Comparison of ENCODE assay signal across 15 cellular contexts in the genomic region with DNA sequence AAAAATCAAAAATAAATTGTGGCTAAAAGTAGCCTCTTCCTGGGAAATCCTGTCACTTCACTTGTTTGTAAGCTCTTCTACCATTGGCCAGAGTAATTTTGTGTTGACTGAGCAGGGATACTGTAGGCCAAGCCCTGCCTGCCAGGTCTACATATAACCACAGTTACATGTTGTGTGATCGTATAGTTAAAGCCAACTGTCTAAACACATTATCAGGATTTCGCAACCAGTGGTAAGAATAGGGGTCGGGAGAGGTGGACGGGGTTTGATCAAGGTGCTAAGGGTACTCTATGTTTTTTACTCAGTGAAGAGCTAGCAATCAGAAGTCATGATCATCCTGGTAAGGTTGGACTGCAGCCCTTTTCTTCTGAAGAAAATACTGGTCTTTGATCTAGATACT. TPM values are rescaled to one million over a fixed set of nuclear protein-coding genes. Genes with fewer than 3 reads are reported as not detected.
DNase-seq lines count a peak whose midpoint lies in the region; ATAC-seq, FAIRE-seq and TF ChIP-seq lines count a peak whose summit lies in the region.
"Had no signal": no experiment of that assay in that cellular context is flagged by ENCODE, and none has a peak within 500 bp of the region (broad histone marks: within the 10 kb centered on the region; RNA-seq: fewer than 3 reads in every experiment).

No MANE protein-coding gene starts in this region.

- H2AFZ ChIP-seq in OCI-LY3 (ENCODE audit: low read depth, low read length) (no peak overlapping the region), GM12878 (ENCODE audit: control insufficient read depth, low read depth, low read length) (no peak overlapping the region; the same call in 1 of the 2 replicates), osteoblast (ENCODE audit: low read length) (no peak overlapping the region), mammary epithelial cell (ENCODE audit: low read depth, low read length) (no peak overlapping the region)

- DNase-seq in activated CD8-positive, alpha-beta memory T cell treated with anti-CD3 and anti-CD28 coated beads for 24 hours = peak; percentile 40
- DNase-seq in activated CD8-positive, alpha-beta memory T cell treated with anti-CD3 and anti-CD28 coated beads, Interleukin-2, amount 50 U/mL, for 4 hours = no peak
- no peak for DNase-seq in GM12878 (ENCODE audit: low read depth, low spot score)
- peak; percentile 72 for DNase-seq in osteoblast (ENCODE audit: insufficient read length, low spot score, missing footprints)
- DNase-seq in foreskin keratinocyte = no peak
- no peak for DNase-seq in mammary epithelial cell
- DNase-seq: activated CD4-positive, CD25-positive, alpha-beta regulatory T cell treated with anti-CD3 and anti-CD28 coated beads, Interleukin-2, amount 50 U/mL, for 72 hours; effector CD8-positive, alpha-beta T cell; foreskin melanocyte; NCI-H1417 treated with DMSO at 0.1 percent for 48 hours; stomach had no signal

- H3K4me2 ChIP-seq in OCI-LY3 (ENCODE audit: low read length) (peak overlapping the region; percentile 99), GM12878 (ENCODE audit: control insufficient read depth, insufficient read depth) (peak overlapping the region; percentile 91), osteoblast (ENCODE audit: insufficient read depth, low read length) (no peak overlapping the region), mammary epithelial cell (ENCODE audit: insufficient read depth, low read depth, low read length) (no peak overlapping the region)

- CTCF ChIA-PET in GM12878 (lab: Yijun Ruan, JAX) (interaction anchor here (0.6 to 3.0 kb wide), 5 partner anchors 9 to 232 kb away, joined by 3 to 14 read pairs (median 4); a partner anchor contains a TSS), mammary epithelial cell (lab: Charles Lee; ENCODE audit: low non-redundant PET) (no interaction called here)

- 54% methylated on average over 4 of the region's 4 CpGs for WGBS in GM12878 (ENCODE audit: insufficient coverage, insufficient replicate concordance, low lambda C conversion rate, missing lambda C conversion rate)
- 87% methylated on average over 4 of the region's 4 CpGs for WGBS in mammary epithelial cell (ENCODE audit: low coverage, missing lambda C conversion rate)

- SMC1A ChIA-PET in GM12878 (lab: Charles Lee; ENCODE audit: uncharacterized antibody, unreplicated experiment) = interaction anchor here (0.9 to 4.3 kb wide), 9 partner anchors 10 to 130 kb away, joined by 3 to 32 read pairs (median 6); a partner anchor contains a TSS

- H3K4me3 ChIP-seq in OCI-LY3 (ENCODE audit: low read length) (peak overlapping the region; percentile 76), GM12878 (peak overlapping the region; percentile 58; the same call in 1 of the 2 replicates), osteoblast (ENCODE audit: insufficient read depth, low read length) (no peak overlapping the region), mammary epithelial cell (replicated peaks in 1 of 3; ENCODE audit: insufficient read depth in 1 of 3, low read depth in 2 of 3, low read length in 3 of 3) (no peak overlapping the region)
- H3K4me3 ChIP-seq: stomach had no signal

- no peak for FAIRE-seq in GM12878 (lab: Jason Lieb, UNC)
- FAIRE-seq: bronchial epithelial cell, RCC 7860 had no signal

- no TSS peak for BruUV-seq in GM12878 (replicated peaks; lab: Mats Ljungman, UMichigan)
- no TSS peak for BruUV-seq in mammary epithelial cell (replicated peaks; lab: Mats Ljungman, UMichigan)

- dilution Hi-C loops in mammary epithelial cell (cut with HindIII; ENCODE audit: low sequenced_read_pairs) = no loop called here

- H3K9ac ChIP-seq in OCI-LY3 (ENCODE audit: low read length) (peak overlapping the region; percentile 89), GM12878 (ENCODE audit: control insufficient read depth, insufficient read depth, low read length) (no peak overlapping the region), mammary epithelial cell (ENCODE audit: insufficient read depth, low read length) (no peak overlapping the region)

- peak overlapping the region; percentile 99 for H3K27ac ChIP-seq in OCI-LY3 (ENCODE audit: low read length)
- H3K27ac ChIP-seq in GM12878 (ENCODE audit: control insufficient read depth, insufficient read depth) = peak overlapping the region; percentile 83
- peak overlapping the region; percentile 37 for H3K27ac ChIP-seq in osteoblast (ENCODE audit: low read depth, low read length)
- H3K27ac ChIP-seq in foreskin keratinocyte = no peak overlapping the region
- H3K27ac ChIP-seq in mammary epithelial cell (ENCODE audit: insufficient read depth, low read depth, low read length) = no peak overlapping the region

- H3K36me3 ChIP-seq in OCI-LY3 (replicated peaks; ENCODE audit: low read depth, low read length) = peaks cover 50% of the 10 kb centered on the region
- H3K36me3 ChIP-seq in GM12878 (ENCODE audit: control insufficient read depth in 2 of 2, insufficient read depth in 2 of 2, low read length in 1 of 2) = peaks cover 1 to 30% of the 10 kb centered on the region in 2 experiments
- H3K36me3 ChIP-seq in osteoblast (ENCODE audit: insufficient read depth, low read length) = peaks cover 59% of the 10 kb centered on the region
- peaks cover 14% of the 10 kb centered on the region for H3K36me3 ChIP-seq in mammary epithelial cell (ENCODE audit: insufficient read depth, low read length)

- POLR2A ChIA-PET in GM12878 (lab: Charles Lee) = interaction anchor here (0.8 to 5.1 kb wide), 5 partner anchors 10 to 67 kb away, joined by 3 to 40 read pairs (median 10); a partner anchor contains a TSS

- TF ChIP-seq RAD21 in GM12878 (IDR thresholded peaks at IDR 0.05; ENCODE audit: insufficient read depth, low read depth, low read length) = no peak

- in situ Hi-C loops in GM12878 (cut with MboI) (no loop called here), mammary epithelial cell (cut with MboI; ENCODE audit: low sequenced_read_pairs in 2 of 2) (no loop called here)

- peaks cover 74% of the 10 kb centered on the region for H3K4me1 ChIP-seq in OCI-LY3 (ENCODE audit: low read length)
- H3K4me1 ChIP-seq in GM12878 (ENCODE audit: control insufficient read depth, insufficient read depth, low read length) = peaks cover 40% of the 10 kb centered on the region
- H3K4me1 ChIP-seq in osteoblast (ENCODE audit: insufficient read depth, low read length) = peaks cover 10% of the 10 kb centered on the region
- no peaks in the 10 kb centered on the region for H3K4me1 ChIP-seq in foreskin keratinocyte
- H3K4me1 ChIP-seq in mammary epithelial cell (ENCODE audit: insufficient read depth, low read length) = no peaks in the 10 kb centered on the region

- RAD21 ChIA-PET in GM12878 (lab: Charles Lee; ENCODE audit: unreplicated experiment) = interaction anchor here (1.7 to 3.2 kb wide), 4 partner anchors 8 to 18 kb away, joined by 7 to 31 read pairs (median 10); a partner anchor contains a TSS

- peaks cover 4% of the 10 kb centered on the region; the same call in 1 of the 2 replicates for H3K9me3 ChIP-seq in OCI-LY3 (ENCODE audit: insufficient read depth, low read length)
- H3K9me3 ChIP-seq in GM12878 (replicated peaks; ENCODE audit: control insufficient read depth, insufficient read depth, low read length) = no peaks in the 10 kb centered on the region
- H3K9me3 ChIP-seq in osteoblast (ENCODE audit: low read depth, low read length) = no peaks in the 10 kb centered on the region
- no peaks in the 10 kb centered on the region for H3K9me3 ChIP-seq in mammary epithelial cell (replicated peaks; ENCODE audit: insufficient read depth, low read length)
- H3K9me3 ChIP-seq: stomach had no signal

- intact Hi-C loops in GM12878 (cut with micrococcal nuclease; ENCODE audit: unreplicated experiment) = no loop called here
- intact Hi-C loops in mammary epithelial cell (cut with micrococcal nuclease) = no loop called here

- H3K27me3 ChIP-seq in OCI-LY3 (ENCODE audit: low read depth, low read length) (no peaks in the 10 kb centered on the region), GM12878 (replicated peaks in 1 of 2; ENCODE audit: control insufficient read depth in 2 of 2, insufficient read depth in 2 of 2, low read length in 1 of 2) (no peaks in the 10 kb centered on the region), osteoblast (ENCODE audit: insufficient read depth, low read length) (no peaks in the 10 kb centered on the region), foreskin keratinocyte (no peaks in the 10 kb centered on the region), mammary epithelial cell (ENCODE audit: insufficient read depth, low read length) (no peaks in the 10 kb centered on the region)
- H3K27me3 ChIP-seq: stomach had no signal

- TF ChIP-seq POLR2A in GM12878 (IDR thresholded peaks at IDR 0.05; ENCODE audit: low read depth, low read length) = no peak

- TF ChIP-seq EP300 in GM12878 (IDR thresholded peaks at IDR 0.05; ENCODE audit: borderline replicate concordance in 1 of 2, control insufficient read depth in 1 of 2, low read depth in 2 of 2, low read length in 2 of 2) = no peak

- no peak for ATAC-seq in GM12878
- no peak for ATAC-seq in HG03457 (IDR thresholded peaks at IDR 0.05; ENCODE audit: unreplicated experiment)
- ATAC-seq in foreskin keratinocyte = no peak

- peaks cover 66% of the 10 kb centered on the region for H3K79me2 ChIP-seq in OCI-LY3 (ENCODE audit: low read length)
- H3K79me2 ChIP-seq in GM12878 (ENCODE audit: control insufficient read depth, insufficient read depth, low read length) = peaks cover 35% of the 10 kb centered on the region
- H3K79me2 ChIP-seq in osteoblast (ENCODE audit: insufficient read depth, low read length) = peaks cover 67% of the 10 kb centered on the region
- H3K79me2 ChIP-seq in mammary epithelial cell (ENCODE audit: insufficient read depth, low read length) = peaks cover 48% of the 10 kb centered on the region

- H4K20me1 ChIP-seq in OCI-LY3 (ENCODE audit: insufficient read depth, low read length) = no peaks in the 10 kb centered on the region
- H4K20me1 ChIP-seq in GM12878 (ENCODE audit: control insufficient read depth, insufficient read depth) = no peaks in the 10 kb centered on the region
- H4K20me1 ChIP-seq in osteoblast (ENCODE audit: insufficient read depth, low read length) = peaks cover 7% of the 10 kb centered on the region
- H4K20me1 ChIP-seq in mammary epithelial cell (ENCODE audit: insufficient read depth, low read length) = no peaks in the 10 kb centered on the region

- no peak for TF ChIP-seq CTCF in OCI-LY3 (IDR thresholded peaks at IDR 0.05; ENCODE audit: low read depth, low read length)
- no peak for TF ChIP-seq CTCF in GM12878 (IDR thresholded peaks at IDR 0.05 in 2 of 3, conservative IDR thresholded peaks at IDR 0.05 in 1 of 3; ENCODE audit: control insufficient read depth in 2 of 3, extremely low read depth in 1 of 3, insufficient read depth in 1 of 3, low read depth in 3 of 3, low read length in 3 of 3)
- TF ChIP-seq CTCF in osteoblast (IDR thresholded peaks at IDR 0.05; ENCODE audit: extremely low read depth, low read depth, low read length) = no peak
- no peak for TF ChIP-seq CTCF in foreskin keratinocyte (conservative IDR thresholded peaks at IDR 0.05)
- no peak for TF ChIP-seq CTCF in mammary epithelial cell (conservative IDR thresholded peaks at IDR 0.05 in 1 of 2, IDR thresholded peaks at IDR 0.05 in 1 of 2; ENCODE audit: extremely low read depth in 1 of 2, insufficient read depth in 1 of 2, low read depth in 1 of 2, low read length in 2 of 2)

RNA-seq across cellular contexts. Expression of a gene that starts 13.4 kb away (rescaled TPM):
- total RNA-seq in GM12878 (2013; cell fraction: nucleolus; rRNA removed) = 186 and 192 TPM in 2 replicates
- total RNA-seq in GM12878 (2014; rRNA removed) (90.1 and 93.4 TPM in 2 replicates), GM12878 (2014; rRNA removed; fragmentation: Illumina TruSeq; extraction: Trizol) (76.9 and 85.2 TPM in 2 replicates), GM12878 (2021) (78.8 and 81.4 TPM in 2 replicates), osteoblast (94.1 and 113 TPM in 2 replicates), foreskin keratinocyte (76.2 and 76.5 TPM in 2 replicates), mammary epithelial cell (100 to 1,000 TPM in 1 of 2 donors, 10 to 100 TPM in 1; 51.0 to 160 TPM)
- 44.8 TPM for polyA plus RNA-seq in GM12878 (2011; ENCODE audit: low read depth)
- polyA plus RNA-seq in GM12878 (2011; rRNA removed) (82.8 and 110 TPM in 2 replicates), GM12878 (2014; fragmentation: Illumina TruSeq; extraction: Trizol) (76.2 and 106 TPM in 2 replicates), GM12878 (2014; fragmentation: Nextera tagmentation; extraction: Ambion mirVana) (10 to 100 TPM; 10.2 to 18.2 TPM), GM12878 (2014; rRNA removed) (75.2 and 89.1 TPM in 2 replicates), GM12878 (2016; fragmentation: Nextera tagmentation; extraction: Ambion mirVana) (10 to 100 TPM; 38.5 to 40.3 TPM), foreskin keratinocyte (23.2 and 29.2 TPM in 2 replicates), mammary epithelial cell (48.4 TPM)
- 76.6 and 102 TPM in 2 replicates for polyA plus RNA-seq in GM12878 (2011; cell fraction: cytosol; rRNA removed)
- polyA plus RNA-seq in GM12878 (2011; cell fraction: nucleus; rRNA removed) = 147 and 169 TPM in 2 replicates
- polyA plus RNA-seq in GM12878 (2012) = 53.4 and 59.4 TPM in 2 replicates
- 65.0 and 97.9 TPM in 2 replicates for polyA minus RNA-seq in GM12878 (2011; rRNA and poly(A)+ RNA removed)
- 22.2 and 25.9 TPM in 2 replicates for polyA minus RNA-seq in GM12878 (2011; cell fraction: cytosol; rRNA and poly(A)+ RNA removed)
- 35.7 and 47.7 TPM in 2 replicates for polyA minus RNA-seq in GM12878 (2011; cell fraction: nucleus; rRNA and poly(A)+ RNA removed)
- polyA minus RNA-seq in mammary epithelial cell = 46.7 TPM

RNA-seq across cellular contexts. Expression of a gene that starts 16.5 kb away (rescaled TPM):
- total RNA-seq in GM12878 (2013; cell fraction: nucleolus; rRNA removed) = 220 and 223 TPM in 2 replicates
- total RNA-seq in GM12878 (2014; rRNA removed) (34.0 and 34.3 TPM in 2 replicates), GM12878 (2014; rRNA removed; fragmentation: Illumina TruSeq; extraction: Trizol) (43.7 and 44.3 TPM in 2 replicates), GM12878 (2021) (44.1 and 45.5 TPM in 2 replicates), osteoblast (43.4 and 45.4 TPM in 2 replicates), foreskin keratinocyte (28.7 and 33.1 TPM in 2 replicates), mammary epithelial cell (10 to 100 TPM; 26.8 to 30.8 TPM)
- polyA plus RNA-seq in GM12878 (2011; ENCODE audit: low read depth) = 24.2 TPM
- polyA plus RNA-seq in GM12878 (2011; rRNA removed) (44.1 and 47.7 TPM in 2 replicates), GM12878 (2014; fragmentation: Illumina TruSeq; extraction: Trizol) (47.3 and 55.8 TPM in 2 replicates), GM12878 (2014; fragmentation: Nextera tagmentation; extraction: Ambion mirVana) (1 to 10 TPM; 9.1 to 9.4 TPM), GM12878 (2014; rRNA removed) (42.0 and 43.3 TPM in 2 replicates), GM12878 (2016; fragmentation: Nextera tagmentation; extraction: Ambion mirVana) (10 to 100 TPM; 49.9 TPM), foreskin keratinocyte (9.4 and 9.5 TPM in 2 replicates), mammary epithelial cell (16.0 TPM)
- 34.4 and 36.4 TPM in 2 replicates for polyA plus RNA-seq in GM12878 (2011; cell fraction: cytosol; rRNA removed)
- 77.9 TPM in 2 replicates for polyA plus RNA-seq in GM12878 (2011; cell fraction: nucleus; rRNA removed)
- 28.0 and 33.4 TPM in 2 replicates for polyA plus RNA-seq in GM12878 (2012)
- 71.2 and 81.6 TPM in 2 replicates for polyA minus RNA-seq in GM12878 (2011; rRNA and poly(A)+ RNA removed)
- 11.9 and 25.9 TPM in 2 replicates for polyA minus RNA-seq in GM12878 (2011; cell fraction: cytosol; rRNA and poly(A)+ RNA removed)
- 57.8 and 95.2 TPM in 2 replicates for polyA minus RNA-seq in GM12878 (2011; cell fraction: nucleus; rRNA and poly(A)+ RNA removed)
- 39.9 TPM for polyA minus RNA-seq in mammary epithelial cell

RNA-seq across cellular contexts. Expression of a gene that starts 35.7 kb away (rescaled TPM):
- total RNA-seq in GM12878 (2013; cell fraction: nucleolus; rRNA removed) = 26.2 TPM in 2 replicates
- total RNA-seq in GM12878 (2014; rRNA removed) (10.1 and 12.2 TPM in 2 replicates), GM12878 (2014; rRNA removed; fragmentation: Illumina TruSeq; extraction: Trizol) (7.9 and 9.1 TPM in 2 replicates), GM12878 (2021) (9.3 and 11.1 TPM in 2 replicates), osteoblast (7.6 and 9.4 TPM in 2 replicates), foreskin keratinocyte (3.4 and 4.0 TPM in 2 replicates), mammary epithelial cell (10 to 100 TPM in 1 of 2 donors, 1 to 10 TPM in 1; 5.5 to 10.2 TPM)
- 10.2 TPM for polyA plus RNA-seq in GM12878 (2011; ENCODE audit: low read depth)
- polyA plus RNA-seq in GM12878 (2011; rRNA removed) (20.4 and 27.4 TPM in 2 replicates), GM12878 (2014; fragmentation: Illumina TruSeq; extraction: Trizol) (8.8 and 14.0 TPM in 2 replicates), GM12878 (2014; fragmentation: Nextera tagmentation; extraction: Ambion mirVana) (1 to 10 TPM; 3.6 to 4.6 TPM), GM12878 (2014; rRNA removed) (12.1 and 13.7 TPM in 2 replicates), GM12878 (2016; fragmentation: Nextera tagmentation; extraction: Ambion mirVana) (10 to 100 TPM; 13.7 to 13.8 TPM), foreskin keratinocyte (3.1 and 3.7 TPM in 2 replicates), mammary epithelial cell (4.9 TPM)
- 17.2 and 18.4 TPM in 2 replicates for polyA plus RNA-seq in GM12878 (2011; cell fraction: cytosol; rRNA removed)
- 12.1 and 15.3 TPM in 2 replicates for polyA plus RNA-seq in GM12878 (2011; cell fraction: nucleus; rRNA removed)
- 15.5 and 19.8 TPM in 2 replicates for polyA plus RNA-seq in GM12878 (2012)
- polyA minus RNA-seq in GM12878 (2011; rRNA and poly(A)+ RNA removed) = 12.4 and 15.9 TPM in 2 replicates
- polyA minus RNA-seq in GM12878 (2011; cell fraction: cytosol; rRNA and poly(A)+ RNA removed) = 4.4 and 6.1 TPM in 2 replicates
- 3.9 and 6.8 TPM in 2 replicates for polyA minus RNA-seq in GM12878 (2011; cell fraction: nucleus; rRNA and poly(A)+ RNA removed)
- not detected for polyA minus RNA-seq in mammary epithelial cell

Comparison
In these comparisons a context has a peak if more than half of its experiments do, and no peak if none do; other contexts are left out.
1. DNase-seq: peak in activated CD8-positive, alpha-beta memory T cell treated with anti-CD3 and anti-CD28 coated beads for 24 hours (single experiment) and osteoblast (single experiment); none in activated CD8-positive, alpha-beta memory T cell treated with anti-CD3 and anti-CD28 coated beads, Interleukin-2, amount 50 U/mL, for 4 hours (single experiment), GM12878 (single experiment), foreskin keratinocyte (0 of 2) and mammary epithelial cell (single experiment).
2. H3K27ac ChIP-seq: peak in OCI-LY3 (single experiment), GM12878 (single experiment) and osteoblast (single experiment); none in foreskin keratinocyte (single experiment) and mammary epithelial cell (single experiment).
3. H3K4me2 ChIP-seq: peak in OCI-LY3 (single experiment) and GM12878 (single experiment); none in osteoblast (single experiment) and mammary epithelial cell (single experiment).
4. H3K4me3 ChIP-seq: peak in OCI-LY3 (single experiment) and GM12878 (single experiment); none in osteoblast (single experiment) and mammary epithelial cell (0 of 3).